21 cellular contexts compared by ENCODE assay signal in the genomic region with DNA sequence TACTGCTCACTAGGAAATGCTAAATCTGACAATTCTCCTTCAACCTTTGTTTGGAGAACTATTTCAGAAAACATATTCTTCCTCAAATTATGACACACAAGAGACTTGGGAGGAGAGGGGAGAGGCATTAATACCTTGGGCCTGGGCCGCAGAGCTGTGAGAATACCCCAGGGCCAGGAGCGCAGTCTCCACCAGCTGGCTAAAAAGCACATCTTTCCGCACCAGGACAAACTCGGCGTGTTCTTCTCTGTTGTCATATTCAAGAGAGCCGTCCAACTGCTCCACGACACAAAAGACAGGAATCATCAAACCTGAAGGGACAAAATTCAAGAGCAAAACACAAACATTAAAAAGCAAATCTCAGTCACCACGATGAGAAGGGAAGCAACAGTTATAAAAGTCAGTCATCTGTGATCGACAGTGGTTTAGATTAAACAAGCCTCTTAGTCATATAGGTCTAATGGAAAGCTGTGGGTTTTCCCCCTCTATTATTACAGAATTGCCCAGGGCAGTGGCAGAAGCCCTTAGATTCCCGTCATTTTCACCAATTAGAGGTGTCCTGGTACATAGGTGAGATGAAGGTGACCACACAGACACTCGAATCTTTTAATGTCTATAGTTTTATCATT. TPM values are rescaled to one million over a fixed set of nuclear protein-coding genes. Genes with fewer than 3 reads are reported as not detected.
DNase-seq lines count a peak whose midpoint lies in the region; ATAC-seq and TF ChIP-seq lines count a peak whose summit lies in the region.
"Had no signal": no experiment of that assay in that cellular context is flagged by ENCODE, and none has a peak within 500 bp of the region (broad histone marks: within the 10 kb centered on the region; RNA-seq: fewer than 3 reads in every experiment).

No MANE protein-coding gene starts in this region.

- no peak for TF ChIP-seq CTCF in A673 (conservative IDR thresholded peaks at IDR 0.05; ENCODE audit: low read depth, low read length)
- TF ChIP-seq CTCF in glutamatergic neuron (IDR thresholded peaks at IDR 0.05; ENCODE audit: partially characterized antibody, unreplicated experiment): no peak
- TF ChIP-seq CTCF in right lobe of liver (IDR thresholded peaks at IDR 0.05): no peak

- POLR2A ChIA-PET in A673 (lab: Charles Lee; ENCODE audit: low non-redundant PET): no interaction called here
- POLR2A ChIA-PET in CD8-positive, alpha-beta memory T cell (lab: Charles Lee): no interaction called here

- peaks cover 2% of the 10 kb centered on the region for H3K9me3 Mint-ChIP-seq in glutamatergic neuron (ENCODE audit: unreplicated experiment)
- H3K9me3 Mint-ChIP-seq in CD8-positive, alpha-beta memory T cell: no peaks in the 10 kb centered on the region
- H3K9me3 Mint-ChIP-seq: activated T-helper 1 cell treated with anti-CD3 and anti-CD28 coated beads, Interleukin-12 subunit alpha, Interleukin-12 subunit beta, Interleukin-2, Interleukin-4 antibody, amounts not matched to agents 30 ng/mL and 10 ng/mL and 1 ng/mL, durations not matched to agents 14 hours and 24 hours and 36 hours; CD8-positive, alpha-beta T cell; stimulated activated naive B cell treated with anti-CD40 and anti-IgM and Interleukin-4, amounts not matched to agents 10 μg/mL and 1 μg/mL and 100 μg/mL, for 72 hours had no signal

- no peaks in the 10 kb centered on the region for H3K36me3 Mint-ChIP-seq in glutamatergic neuron (ENCODE audit: unreplicated experiment)
- no peaks in the 10 kb centered on the region for H3K36me3 Mint-ChIP-seq in CD8-positive, alpha-beta memory T cell
- H3K36me3 Mint-ChIP-seq: CD8-positive, alpha-beta T cell; stimulated activated naive B cell treated with anti-CD40 and anti-IgM and Interleukin-4, amounts not matched to agents 10 μg/mL and 1 μg/mL and 100 μg/mL, for 72 hours had no signal

- CTCF ChIA-PET in A673 (lab: Charles Lee): no interaction called here
- CTCF ChIA-PET in CD8-positive, alpha-beta memory T cell (lab: Charles Lee): no interaction called here

- peak overlapping the region; percentile 57 for H3K27ac ChIP-seq in A673 (ENCODE audit: low read depth, low read length, poor library complexity, severe bottlenecking)
- no peak overlapping the region for H3K27ac ChIP-seq in CD8-positive, alpha-beta memory T cell (ENCODE audit: low read depth, low read length)
- H3K27ac ChIP-seq in right lobe of liver: no peak overlapping the region
- H3K27ac ChIP-seq: tibial artery had no signal

- H3K4me3 ChIP-seq in A673 (ENCODE audit: low read depth, low read length, poor library complexity, severe bottlenecking) (no peak overlapping the region), right lobe of liver (no peak overlapping the region)
- no peak overlapping the region for H3K4me3 ChIP-seq in CD8-positive, alpha-beta memory T cell (ENCODE audit: low read length)
- H3K4me3 ChIP-seq: tibial artery had no signal

- ATAC-seq in GM18868 (IDR thresholded peaks at IDR 0.05; ENCODE audit: unreplicated experiment) (peak; percentile 97), right lobe of liver (no peak), GM21381 (IDR thresholded peaks at IDR 0.05; ENCODE audit: unreplicated experiment) (no peak)
- ATAC-seq: CD8-positive, alpha-beta T cell; left colon had no signal

- DNase-seq in A673 (ENCODE audit: low spot score): peak; percentile 37
- DNase-seq in NCI-H69 (lab: John Stamatoyannopoulos, UW): peak; percentile 85
- DNase-seq in glutamatergic neuron: peak; percentile 68
- no peak for DNase-seq in CD8-positive, alpha-beta memory T cell
- no peak for DNase-seq in right lobe of liver
- no peak for DNase-seq in HuH-7.5 (ENCODE audit: low spot score)
- DNase-seq: activated CD4-positive, CD25-positive, alpha-beta regulatory T cell; CD8-positive, alpha-beta T cell; cortex of kidney; EL; Karpas-422; left colon; midbrain; NCI-H446; retina; stimulated activated naive B cell treated with anti-CD40 and anti-IgM and Interleukin-4, amounts not matched to agents 10 μg/mL and 1 μg/mL and 100 μg/mL, for 72 hours; T-helper 2 cell; tibial artery had no signal

- no peak for TF ChIP-seq POLR2A in right lobe of liver (IDR thresholded peaks at IDR 0.05)

- peaks cover 7% of the 10 kb centered on the region for H3K27me3 Mint-ChIP-seq in glutamatergic neuron (ENCODE audit: unreplicated experiment)
- H3K27me3 Mint-ChIP-seq in CD8-positive, alpha-beta memory T cell: peaks cover 4 to 5% of the 10 kb centered on the region in 2 donors

- 88% methylated on average over 11 of the region's 11 CpGs for WGBS in right lobe of liver (ENCODE audit: insufficient coverage, low coverage, low lambda C conversion rate, missing lambda C conversion rate)

- H3K27me3 ChIP-seq in A673 (replicated peaks; ENCODE audit: insufficient read depth, low read depth, low read length, poor library complexity) (no peaks in the 10 kb centered on the region), right lobe of liver (no peaks in the 10 kb centered on the region)
- H3K27me3 ChIP-seq in CD8-positive, alpha-beta memory T cell (ENCODE audit: insufficient read depth, low read length, poor library complexity, severe bottlenecking): no peaks in the 10 kb centered on the region
- H3K27me3 ChIP-seq: tibial artery had no signal

- no TSS peak for BruUV-seq in A673 (replicated peaks; lab: Mats Ljungman, UMichigan)

- no peaks in the 10 kb centered on the region for H3K36me3 ChIP-seq in A673 (ENCODE audit: insufficient read depth, low read length, poor library complexity, severe bottlenecking)
- no peaks in the 10 kb centered on the region for H3K36me3 ChIP-seq in CD8-positive, alpha-beta memory T cell (ENCODE audit: insufficient read depth, low read length)
- H3K36me3 ChIP-seq in right lobe of liver: no peaks in the 10 kb centered on the region
- H3K36me3 ChIP-seq: tibial artery had no signal

- intact Hi-C loops in A673 (cut with micrococcal nuclease; ENCODE audit: unreplicated experiment) (no loop called here), right lobe of liver (cut with DNase I) (no loop called here)

- H3K9me3 ChIP-seq in A673 (ENCODE audit: low read depth, low read length, poor library complexity, severe bottlenecking) (no peaks in the 10 kb centered on the region), right lobe of liver (no peaks in the 10 kb centered on the region)
- H3K9me3 ChIP-seq in CD8-positive, alpha-beta memory T cell (ENCODE audit: low read length): no peaks in the 10 kb centered on the region
- H3K9me3 ChIP-seq: tibial artery had no signal

- H3K4me3 Mint-ChIP-seq in glutamatergic neuron (ENCODE audit: unreplicated experiment): peak overlapping the region; percentile 54
- H3K4me3 Mint-ChIP-seq in CD8-positive, alpha-beta memory T cell: no peak overlapping the region
- H3K4me3 Mint-ChIP-seq: activated T-helper 1 cell treated with anti-CD3 and anti-CD28 coated beads, Interleukin-12 subunit alpha, Interleukin-12 subunit beta, Interleukin-2, Interleukin-4 antibody, amounts not matched to agents 30 ng/mL and 10 ng/mL and 1 ng/mL, durations not matched to agents 14 hours and 24 hours and 36 hours; CD8-positive, alpha-beta T cell; stimulated activated naive B cell treated with anti-CD40 and anti-IgM and Interleukin-4, amounts not matched to agents 10 μg/mL and 1 μg/mL and 100 μg/mL, for 72 hours had no signal

- peak overlapping the region; percentile 94 for H3K27ac Mint-ChIP-seq in glutamatergic neuron (ENCODE audit: unreplicated experiment)
- H3K27ac Mint-ChIP-seq in CD8-positive, alpha-beta memory T cell: no peak overlapping the region
- H3K27ac Mint-ChIP-seq: activated T-helper 1 cell treated with anti-CD3 and anti-CD28 coated beads, Interleukin-12 subunit alpha, Interleukin-12 subunit beta, Interleukin-2, Interleukin-4 antibody, amounts not matched to agents 30 ng/mL and 10 ng/mL and 1 ng/mL, durations not matched to agents 14 hours and 24 hours and 36 hours; CD8-positive, alpha-beta T cell; stimulated activated naive B cell treated with anti-CD40 and anti-IgM and Interleukin-4, amounts not matched to agents 10 μg/mL and 1 μg/mL and 100 μg/mL, for 72 hours had no signal

- H3K4me1 Mint-ChIP-seq in glutamatergic neuron (ENCODE audit: low read depth, unreplicated experiment): peaks cover 21% of the 10 kb centered on the region
- no peaks in the 10 kb centered on the region for H3K4me1 Mint-ChIP-seq in CD8-positive, alpha-beta memory T cell
- H3K4me1 Mint-ChIP-seq: stimulated activated naive B cell treated with anti-CD40 and anti-IgM and Interleukin-4, amounts not matched to agents 10 μg/mL and 1 μg/mL and 100 μg/mL, for 72 hours had no signal

- H3K4me1 ChIP-seq in A673 (ENCODE audit: insufficient read depth, low read length, poor library complexity, severe bottlenecking): peaks cover 36% of the 10 kb centered on the region
- no peaks in the 10 kb centered on the region for H3K4me1 ChIP-seq in CD8-positive, alpha-beta memory T cell (ENCODE audit: insufficient read depth, low read length)
- no peaks in the 10 kb centered on the region for H3K4me1 ChIP-seq in right lobe of liver
- H3K4me1 ChIP-seq: tibial artery had no signal

RNA-seq across cellular contexts. Expression of gene SATB2, which starts 24.4 kb away (rescaled TPM):
- total RNA-seq in A673 (2021) (20.3 and 23.2 TPM in 2 replicates), glutamatergic neuron (ENCODE audit: unreplicated experiment) (20.8 TPM), right lobe of liver (1 to 10 TPM; 3.3 to 8.5 (median 6.0) TPM)
- under 1 TPM; 0.09 to 0.13 TPM for total RNA-seq in CD8-positive, alpha-beta memory T cell
- not detected for polyA plus RNA-seq in CD8-positive, alpha-beta memory T cell
- total RNA-seq: activated T-helper 1 cell treated with anti-CD3 and anti-CD28 coated beads, Interleukin-12 subunit alpha, Interleukin-12 subunit beta, Interleukin-2, Interleukin-4 antibody, amounts not matched to agents 30 ng/mL and 10 ng/mL and 1 ng/mL, durations not matched to agents 14 hours and 24 hours and 36 hours; CD8-positive, alpha-beta T cell had no signal

Comparison
In these comparisons a context has a peak if more than half of its experiments do, and no peak if none do; other contexts are left out.
1. DNase-seq: peak in A673 (single experiment), NCI-H69 (single experiment) and glutamatergic neuron (single experiment); none in CD8-positive, alpha-beta memory T cell (0 of 5), right lobe of liver (0 of 3) and HuH-7.5 (single experiment).